10 cellular contexts compared by ENCODE assay signal in the genomic region with DNA sequence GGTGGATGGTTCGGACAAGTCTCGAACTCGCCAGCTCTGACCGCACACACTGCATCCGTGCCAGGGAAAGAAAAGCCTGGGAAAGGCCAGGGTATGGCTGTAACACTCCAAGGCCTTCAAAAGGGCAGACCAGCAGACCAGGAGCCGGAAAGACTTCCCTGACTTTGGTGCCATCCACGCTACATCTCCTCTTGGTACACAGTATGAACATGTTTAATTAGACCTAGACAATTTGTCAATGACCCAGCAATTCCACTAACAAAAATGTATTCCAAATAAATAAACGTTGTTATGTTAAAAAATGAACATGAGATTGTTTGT. TPM values are rescaled to one million over a fixed set of nuclear protein-coding genes. Genes with fewer than 3 reads are reported as not detected.
DNase-seq lines count a peak whose midpoint lies in the region; ATAC-seq, FAIRE-seq and TF ChIP-seq lines count a peak whose summit lies in the region.
"Had no signal": no experiment of that assay in that cellular context is flagged by ENCODE, and none has a peak within 500 bp of the region (broad histone marks: within the 10 kb centered on the region; RNA-seq: fewer than 3 reads in every experiment).

No MANE protein-coding gene starts in this region.

- intact Hi-C loops in K562 (cut with micrococcal nuclease): loop anchor here (1.0 kb wide), 1 partner anchor 17 kb away; a partner anchor contains a TSS
- intact Hi-C loops in head of caudate nucleus (cut with DNase I): no loop called here

- TF ChIP-seq CTCF in K562 (IDR thresholded peaks at IDR 0.05 in 2 of 3, conservative IDR thresholded peaks at IDR 0.05 in 1 of 3; ENCODE audit: insufficient read depth in 2 of 3, low read depth in 1 of 3, low read length in 3 of 3) (no peak), lung (IDR thresholded peaks at IDR 0.05; ENCODE audit: control extremely low read depth, extremely low read depth) (no peak), type B pancreatic cell (conservative IDR thresholded peaks at IDR 0.05) (no peak)

- H3K27ac ChIP-seq in K562 (ENCODE audit: extremely low read depth, low read depth, low read length) (peak overlapping the region; percentile 96), lung (ENCODE audit: low read depth in 1 of 2, low read length in 1 of 2) (peak overlapping the region; percentile 74 to 94)

- FAIRE-seq in K562 (lab: Jason Lieb, UNC) (no peak), H54 (lab: Jason Lieb, UNC) (no peak)

- POLR2A ChIA-PET in K562 (lab: Yijun Ruan, JAX): interaction anchor here (0.7 to 4.5 kb wide), 12 partner anchors 8 to 266 kb away, joined by 3 to 49 read pairs (median 4); a partner anchor contains a TSS

- H3K79me2 ChIP-seq in K562 (ENCODE audit: control insufficient read depth, insufficient read depth, low read length): peaks cover 12% of the 10 kb centered on the region

- in situ Hi-C loops in K562 (cut with MboI): no loop called here

- H4K20me1 ChIP-seq in K562 (replicated peaks; ENCODE audit: control insufficient read depth, insufficient read depth, low read length): peaks cover 9% of the 10 kb centered on the region; the same call in 1 of the 2 replicates

- no peaks in the 10 kb centered on the region for H3K27me3 Mint-ChIP-seq in activated T-cell treated with anti-CD3 and anti-CD28 coated beads, Interleukin-2, amount 50 U/mL, for 72 hours (ENCODE audit: low read depth)
- H3K27me3 Mint-ChIP-seq in type B pancreatic cell: no peaks in the 10 kb centered on the region

- BruUV-seq in K562 (replicated peaks; lab: Mats Ljungman, UMichigan): TSS peak; percentile 98

- H3K27ac Mint-ChIP-seq in activated T-cell treated with anti-CD3 and anti-CD28 coated beads, Interleukin-2, amount 50 U/mL, for 72 hours: peak overlapping the region; percentile 60
- H3K27ac Mint-ChIP-seq in type B pancreatic cell: peak overlapping the region; percentile 96

- peak overlapping the region; percentile 93 for H3K4me3 ChIP-seq in K562
- peak overlapping the region; percentile 33 for H3K4me3 ChIP-seq in lung

- 6% methylated on average over 8 of the region's 8 CpGs for WGBS in K562 (ENCODE audit: insufficient coverage, low coverage, missing lambda C conversion rate)
- 2 to 6% methylated on average over 8 of the region's 8 CpGs for WGBS in lung, 2 donors

- no peaks in the 10 kb centered on the region for H3K36me3 ChIP-seq in K562 (ENCODE audit: control insufficient read depth, insufficient read depth, low read length)
- H3K36me3 ChIP-seq in lung (ENCODE audit: control insufficient read depth in 2 of 2, insufficient read depth in 2 of 2, low read length in 2 of 2): no peaks in the 10 kb centered on the region

- no peak for TF ChIP-seq EP300 in K562 (IDR thresholded peaks at IDR 0.05; ENCODE audit: low read length)

- H3K36me3 Mint-ChIP-seq in activated T-cell treated with anti-CD3 and anti-CD28 coated beads, Interleukin-2, amount 50 U/mL, for 72 hours (ENCODE audit: insufficient read depth in 2 of 2): peaks cover 0 to 4% of the 10 kb centered on the region in 2 donors
- H3K36me3 Mint-ChIP-seq in type B pancreatic cell: no peaks in the 10 kb centered on the region

- CTCF ChIA-PET in K562 (lab: Yijun Ruan, JAX; ENCODE audit: low intra/inter-chr PET ratio): no interaction called here

- TF ChIP-seq POLR2A in K562 (conservative IDR thresholded peaks at IDR 0.05) (peak; percentile 49), H54 (IDR thresholded peaks at IDR 0.05; ENCODE audit: low read depth, low read length) (no peak)

- no peak for DNase-seq in activated T-cell treated with anti-CD3 and anti-CD28 coated beads, Interleukin-2, amount 50 U/mL, for 72 hours
- DNase-seq in activated T-cell treated with anti-CD3 and anti-CD28 coated beads, Interleukin-2, amount 50 U/mL, for 1 hour: no peak
- DNase-seq in K562 (ENCODE audit: extremely low read depth in 1 of 4, low spot score in 3 of 4): no peak
- no peak for DNase-seq in lung (ENCODE audit: low spot score)
- DNase-seq in type B pancreatic cell (ENCODE audit: extremely low spot score, unreplicated experiment): no peak
- DNase-seq in H54 (ENCODE audit: insufficient read length, low spot score): no peak
- no peak for DNase-seq in SHP77 (lab: John Stamatoyannopoulos, UW)
- DNase-seq in head of caudate nucleus: no peak

- H2AFZ ChIP-seq in K562 (ENCODE audit: low read depth, low read length): peak overlapping the region; percentile 99

- H3K4me2 ChIP-seq in K562 (ENCODE audit: insufficient read depth, low read length): peak overlapping the region; percentile 86

- H3K4me1 ChIP-seq in K562 (replicated peaks in 1 of 2; ENCODE audit: control insufficient read depth in 2 of 2, insufficient read depth in 2 of 2, low read length in 2 of 2) (peaks cover 10 to 28% of the 10 kb centered on the region in 2 experiments; a peak in 4 of 5 replicates), lung (ENCODE audit: control insufficient read depth in 2 of 2, insufficient read depth in 2 of 2, low read length in 2 of 2) (peaks cover 15 to 18% of the 10 kb centered on the region in 2 donors)

- H3K9me3 ChIP-seq in K562 (replicated peaks; ENCODE audit: control insufficient read depth, insufficient read depth, low read depth, low read length) (no peaks in the 10 kb centered on the region), lung (ENCODE audit: control insufficient read depth in 2 of 2, insufficient read depth in 1 of 2, low read length in 1 of 2) (peaks cover 0 to 1% of the 10 kb centered on the region in 2 donors)

- H3K4me3 Mint-ChIP-seq in activated T-cell treated with anti-CD3 and anti-CD28 coated beads, Interleukin-2, amount 50 U/mL, for 72 hours: peak overlapping the region; percentile 78 to 90
- peak overlapping the region; percentile 96 for H3K4me3 Mint-ChIP-seq in type B pancreatic cell

- H3K9me3 Mint-ChIP-seq in activated T-cell treated with anti-CD3 and anti-CD28 coated beads, Interleukin-2, amount 50 U/mL, for 72 hours: no peaks in the 10 kb centered on the region
- no peaks in the 10 kb centered on the region for H3K9me3 Mint-ChIP-seq in type B pancreatic cell

- H3K27me3 ChIP-seq in K562 (ENCODE audit: control insufficient read depth in 2 of 2, insufficient read depth in 2 of 2, low read length in 2 of 2): no peaks in the 10 kb centered on the region; a peak in 1 of 5 replicates
- no peaks in the 10 kb centered on the region for H3K27me3 ChIP-seq in lung (ENCODE audit: control insufficient read depth, insufficient read depth)

- ATAC-seq in activated T-cell treated with anti-CD3 and anti-CD28 coated beads, Interleukin-2, amount 50 U/mL, for 72 hours (replicated peaks in 1 of 2): no peak
- ATAC-seq in K562 (peak; percentile 15; the same call in 2 of the 3 replicates), lung (ENCODE audit: insufficient read depth, low FRiP score) (no peak)

- peaks cover 24% of the 10 kb centered on the region for H3K4me1 Mint-ChIP-seq in activated T-cell treated with anti-CD3 and anti-CD28 coated beads, Interleukin-2, amount 50 U/mL, for 72 hours (ENCODE audit: low read depth)
- peaks cover 23% of the 10 kb centered on the region for H3K4me1 Mint-ChIP-seq in type B pancreatic cell (ENCODE audit: unreplicated experiment)

- H3K9ac ChIP-seq in K562 (ENCODE audit: insufficient read depth in 1 of 2, low read depth in 2 of 2, low read length in 2 of 2): peak overlapping the region; percentile 94 to 98

- H3K9me1 ChIP-seq in K562 (ENCODE audit: control insufficient read depth, insufficient read depth, low read length): no peaks in the 10 kb centered on the region

- no peak for TF ChIP-seq RAD21 in K562 (CRISPR knock-in tag; conservative IDR thresholded peaks at IDR 0.05 in 1 of 2, IDR thresholded peaks at IDR 0.05 in 1 of 2)

RNA-seq across cellular contexts. Expression of a gene that starts 0.6 kb away (rescaled TPM):
- total RNA-seq in activated T-cell treated with anti-CD3 and anti-CD28 coated beads, Interleukin-2, amount 50 U/mL, for 72 hours: 10 to 100 TPM; 34.7 to 37.8 TPM
- total RNA-seq in K562 (2011; cell fraction: chromatin; rRNA removed; ENCODE audit: low replicate concordance): 27.5 and 79.4 TPM in 2 replicates
- 54.3 and 56.9 TPM in 2 replicates for total RNA-seq in K562 (2011; cell fraction: nucleolus; rRNA removed)
- total RNA-seq in K562 (2011; cell fraction: nucleoplasm; rRNA removed): 39.6 and 46.3 TPM in 2 replicates
- total RNA-seq in K562 (2014; rRNA removed) (26.2 and 29.6 TPM in 2 replicates), K562 (2014; rRNA removed; fragmentation: Illumina TruSeq; extraction: Trizol) (4.7 and 6.5 TPM in 2 replicates), K562 (2015; rRNA removed; fragmentation: Illumina TruSeq; extraction: Trizol) (8.0 and 8.7 TPM in 2 replicates), K562 (2021) (23.1 and 25.1 TPM in 2 replicates), lung (10 to 100 TPM; 33.8 to 77.4 TPM), type B pancreatic cell (ENCODE audit: low replicate concordance) (43.3 and 48.9 TPM in 2 replicates)
- polyA plus RNA-seq in K562 (2011; rRNA removed) (24.0 and 36.0 TPM in 2 replicates), K562 (2014; fragmentation: Illumina TruSeq; extraction: Trizol) (16.4 and 20.5 TPM in 2 replicates), K562 (2014; fragmentation: Nextera tagmentation; extraction: Ambion mirVana) (under 1 TPM; 0.45 to 0.73 TPM), K562 (2014; rRNA removed) (18.6 and 20.2 TPM in 2 replicates), lung (10 to 100 TPM; 29.6 to 39.0 TPM)
- polyA plus RNA-seq in K562 (2011; cell fraction: cytosol; rRNA removed): 31.1 and 42.9 TPM in 2 replicates
- 34.0 and 43.6 TPM in 2 replicates for polyA plus RNA-seq in K562 (2011; cell fraction: nucleus; rRNA removed)
- 18.3 and 32.1 TPM in 2 replicates for polyA plus RNA-seq in K562 (2012)
- 17.7 and 29.2 TPM in 2 replicates for polyA minus RNA-seq in K562 (2011; rRNA and poly(A)+ RNA removed)
- 26.6 and 29.1 TPM in 2 replicates for polyA minus RNA-seq in K562 (2011; cell fraction: cytosol; rRNA and poly(A)+ RNA removed)
- 16.2 and 17.5 TPM in 2 replicates for polyA minus RNA-seq in K562 (2011; cell fraction: nucleus; rRNA and poly(A)+ RNA removed)

RNA-seq across cellular contexts. Expression of a gene that starts 17.7 kb away (rescaled TPM):
- total RNA-seq in activated T-cell treated with anti-CD3 and anti-CD28 coated beads, Interleukin-2, amount 50 U/mL, for 72 hours: 10 to 100 TPM; 20.7 to 27.8 TPM
- 57.8 and 130 TPM in 2 replicates for total RNA-seq in K562 (2011; cell fraction: chromatin; rRNA removed; ENCODE audit: low replicate concordance)
- 60.3 and 68.5 TPM in 2 replicates for total RNA-seq in K562 (2011; cell fraction: nucleolus; rRNA removed)
- 45.9 and 50.4 TPM in 2 replicates for total RNA-seq in K562 (2011; cell fraction: nucleoplasm; rRNA removed)
- total RNA-seq in K562 (2014; rRNA removed) (10.4 and 15.0 TPM in 2 replicates), K562 (2014; rRNA removed; fragmentation: Illumina TruSeq; extraction: Trizol) (7.1 and 9.3 TPM in 2 replicates), K562 (2015; rRNA removed; fragmentation: Illumina TruSeq; extraction: Trizol) (9.6 and 9.8 TPM in 2 replicates), K562 (2021) (17.5 and 20.1 TPM in 2 replicates), lung (1 to 10 TPM in 1 of 2 donors, under 1 TPM in 1; 0.88 to 1.3 TPM), type B pancreatic cell (ENCODE audit: low replicate concordance) (5.4 and 10.6 TPM in 2 replicates)
- polyA plus RNA-seq in K562 (2011; rRNA removed) (11.9 and 25.9 TPM in 2 replicates), K562 (2014; fragmentation: Illumina TruSeq; extraction: Trizol) (18.9 and 19.5 TPM in 2 replicates), K562 (2014; fragmentation: Nextera tagmentation; extraction: Ambion mirVana) (1 to 10 TPM; 6.6 to 6.7 TPM), K562 (2014; rRNA removed) (10.6 and 13.5 TPM in 2 replicates), lung (under 1 TPM; 0.61 to 0.87 TPM)
- polyA plus RNA-seq in K562 (2011; cell fraction: cytosol; rRNA removed): 22.0 and 24.6 TPM in 2 replicates
- polyA plus RNA-seq in K562 (2011; cell fraction: nucleus; rRNA removed): 34.5 and 44.9 TPM in 2 replicates
- 11.8 and 18.1 TPM in 2 replicates for polyA plus RNA-seq in K562 (2012)
- polyA minus RNA-seq in K562 (2011; rRNA and poly(A)+ RNA removed): 21.5 and 22.0 TPM in 2 replicates
- polyA minus RNA-seq in K562 (2011; cell fraction: cytosol; rRNA and poly(A)+ RNA removed): 15.9 and 16.5 TPM in 2 replicates
- polyA minus RNA-seq in K562 (2011; cell fraction: nucleus; rRNA and poly(A)+ RNA removed): 10.0 and 13.3 TPM in 2 replicates

RNA-seq across cellular contexts. Expression of a gene that starts 46.4 kb away (rescaled TPM):
- under 1 TPM; 0.34 to 0.44 TPM for total RNA-seq in activated T-cell treated with anti-CD3 and anti-CD28 coated beads, Interleukin-2, amount 50 U/mL, for 72 hours
- total RNA-seq in K562 (2011; cell fraction: chromatin; rRNA removed; ENCODE audit: low replicate concordance): 0.44 TPM in 1 of 2 replicates, not detected in the other
- 0.33 and 0.39 TPM in 2 replicates for total RNA-seq in K562 (2011; cell fraction: nucleolus; rRNA removed)
- total RNA-seq in K562 (2011; cell fraction: nucleoplasm; rRNA removed): 0.31 TPM in 1 of 2 replicates, not detected in the other
- not detected in 2 replicates for total RNA-seq in K562 (2014; rRNA removed)
- not detected in 2 replicates for total RNA-seq in K562 (2014; rRNA removed; fragmentation: Illumina TruSeq; extraction: Trizol)
- not detected in 2 replicates for total RNA-seq in K562 (2015; rRNA removed; fragmentation: Illumina TruSeq; extraction: Trizol)
- total RNA-seq in K562 (2021): not detected in 2 replicates
- polyA plus RNA-seq in K562 (2011; rRNA removed): 0.07 and 0.14 TPM in 2 replicates
- 0.03 and 0.04 TPM in 2 replicates for polyA plus RNA-seq in K562 (2011; cell fraction: cytosol; rRNA removed)
- polyA plus RNA-seq in K562 (2011; cell fraction: nucleus; rRNA removed): 0.07 and 0.24 TPM in 2 replicates
- 1.0 and 1.8 TPM in 2 replicates for polyA plus RNA-seq in K562 (2012)
- polyA plus RNA-seq in K562 (2014; fragmentation: Illumina TruSeq; extraction: Trizol): not detected in 2 replicates
- polyA plus RNA-seq in K562 (2014; fragmentation: Nextera tagmentation; extraction: Ambion mirVana): under 1 TPM in 1 of 2 experiments, not detected in 1; 0.03 TPM
- 0.23 TPM in 1 of 2 replicates, not detected in the other for polyA plus RNA-seq in K562 (2014; rRNA removed)
- not detected in 2 replicates for polyA minus RNA-seq in K562 (2011; rRNA and poly(A)+ RNA removed)
- not detected in 2 replicates for polyA minus RNA-seq in K562 (2011; cell fraction: cytosol; rRNA and poly(A)+ RNA removed)
- polyA minus RNA-seq in K562 (2011; cell fraction: nucleus; rRNA and poly(A)+ RNA removed): not detected in 2 replicates
- under 1 TPM in 1 of 2 donors, not detected in 1; 0.11 TPM for total RNA-seq in lung
- under 1 TPM; 0.10 TPM for polyA plus RNA-seq in lung
- 0.68 TPM in 1 of 2 replicates, not detected in the other for total RNA-seq in type B pancreatic cell (ENCODE audit: low replicate concordance)
- total RNA-seq: dermis microvascular lymphatic vessel endothelial cell, LHCN-M2 had no signal

RNA-seq across cellular contexts. Expression of a gene that starts 53.5 kb away (rescaled TPM):
- 10 to 100 TPM; 18.4 to 19.7 TPM for total RNA-seq in activated T-cell treated with anti-CD3 and anti-CD28 coated beads, Interleukin-2, amount 50 U/mL, for 72 hours
- total RNA-seq in K562 (2011; cell fraction: chromatin; rRNA removed; ENCODE audit: low replicate concordance): 33.6 and 98.9 TPM in 2 replicates
- total RNA-seq in K562 (2011; cell fraction: nucleolus; rRNA removed): 135 and 137 TPM in 2 replicates
- total RNA-seq in K562 (2011; cell fraction: nucleoplasm; rRNA removed): 99.2 and 101 TPM in 2 replicates
- 31.1 and 37.6 TPM in 2 replicates for total RNA-seq in K562 (2014; rRNA removed)
- 11.4 and 11.6 TPM in 2 replicates for total RNA-seq in K562 (2014; rRNA removed; fragmentation: Illumina TruSeq; extraction: Trizol)
- 24.1 and 26.8 TPM in 2 replicates for total RNA-seq in K562 (2015; rRNA removed; fragmentation: Illumina TruSeq; extraction: Trizol)
- total RNA-seq in K562 (2021): 41.9 and 47.4 TPM in 2 replicates
- polyA plus RNA-seq in K562 (2011; rRNA removed): 46.6 and 55.1 TPM in 2 replicates
- 121 and 218 TPM in 2 replicates for polyA plus RNA-seq in K562 (2011; cell fraction: cytosol; rRNA removed)
- 51.8 and 71.7 TPM in 2 replicates for polyA plus RNA-seq in K562 (2011; cell fraction: nucleus; rRNA removed)
- 62.0 and 81.3 TPM in 2 replicates for polyA plus RNA-seq in K562 (2012)
- 49.5 and 60.5 TPM in 2 replicates for polyA plus RNA-seq in K562 (2014; fragmentation: Illumina TruSeq; extraction: Trizol)
- polyA plus RNA-seq in K562 (2014; fragmentation: Nextera tagmentation; extraction: Ambion mirVana): 10 to 100 TPM; 10.4 to 14.8 TPM
- 56.3 and 57.8 TPM in 2 replicates for polyA plus RNA-seq in K562 (2014; rRNA removed)
- 31.6 and 48.8 TPM in 2 replicates for polyA minus RNA-seq in K562 (2011; rRNA and poly(A)+ RNA removed)
- polyA minus RNA-seq in K562 (2011; cell fraction: cytosol; rRNA and poly(A)+ RNA removed): 44.7 and 61.0 TPM in 2 replicates
- polyA minus RNA-seq in K562 (2011; cell fraction: nucleus; rRNA and poly(A)+ RNA removed): 24.7 and 25.6 TPM in 2 replicates
- total RNA-seq in lung: 10 to 100 TPM; 21.2 to 74.6 TPM
- polyA plus RNA-seq in lung: 10 to 100 TPM; 84.8 to 87.4 TPM
- total RNA-seq in type B pancreatic cell (ENCODE audit: low replicate concordance): 63.6 and 63.7 TPM in 2 replicates

RNA-seq across cellular contexts. Expression of a gene that starts 57.6 kb away (rescaled TPM):
- total RNA-seq in activated T-cell treated with anti-CD3 and anti-CD28 coated beads, Interleukin-2, amount 50 U/mL, for 72 hours: 10 to 100 TPM; 46.0 to 52.8 TPM
- total RNA-seq in K562 (2011; cell fraction: chromatin; rRNA removed; ENCODE audit: low replicate concordance): 48.1 and 49.0 TPM in 2 replicates
- 32.9 and 33.7 TPM in 2 replicates for total RNA-seq in K562 (2011; cell fraction: nucleolus; rRNA removed)
- total RNA-seq in K562 (2011; cell fraction: nucleoplasm; rRNA removed): 64.8 and 108 TPM in 2 replicates
- total RNA-seq in K562 (2014; rRNA removed): 53.0 and 71.1 TPM in 2 replicates
- 78.4 and 82.8 TPM in 2 replicates for total RNA-seq in K562 (2014; rRNA removed; fragmentation: Illumina TruSeq; extraction: Trizol)
- total RNA-seq in K562 (2015; rRNA removed; fragmentation: Illumina TruSeq; extraction: Trizol): 95.0 and 102 TPM in 2 replicates
- 104 and 108 TPM in 2 replicates for total RNA-seq in K562 (2021)
- 66.3 and 82.2 TPM in 2 replicates for polyA plus RNA-seq in K562 (2011; rRNA removed)
- polyA plus RNA-seq in K562 (2011; cell fraction: cytosol; rRNA removed): 56.4 and 75.0 TPM in 2 replicates
- polyA plus RNA-seq in K562 (2011; cell fraction: nucleus; rRNA removed): 32.9 and 38.2 TPM in 2 replicates
- polyA plus RNA-seq in K562 (2012): 40.9 and 63.3 TPM in 2 replicates
- polyA plus RNA-seq in K562 (2014; fragmentation: Illumina TruSeq; extraction: Trizol): 98.5 and 124 TPM in 2 replicates
- 100 to 1,000 TPM in 1 of 2 experiments, 10 to 100 TPM in 1; 89.3 to 258 TPM for polyA plus RNA-seq in K562 (2014; fragmentation: Nextera tagmentation; extraction: Ambion mirVana)
- 70.0 and 80.9 TPM in 2 replicates for polyA plus RNA-seq in K562 (2014; rRNA removed)
- 133 and 173 TPM in 2 replicates for polyA minus RNA-seq in K562 (2011; rRNA and poly(A)+ RNA removed)
- 44.4 and 52.5 TPM in 2 replicates for polyA minus RNA-seq in K562 (2011; cell fraction: cytosol; rRNA and poly(A)+ RNA removed)
- 11.3 and 24.1 TPM in 2 replicates for polyA minus RNA-seq in K562 (2011; cell fraction: nucleus; rRNA and poly(A)+ RNA removed)
- total RNA-seq in lung: 10 to 100 TPM; 14.8 to 45.3 TPM
- polyA plus RNA-seq in lung: 10 to 100 TPM; 25.8 to 54.6 TPM
- total RNA-seq in type B pancreatic cell (ENCODE audit: low replicate concordance): 44.8 and 50.6 TPM in 2 replicates
